In genomic region chr5:171384416-171384815, GRCh38 we compare ENCODE assay signal across 1 cellular context. TPM values are rescaled to one million over a fixed set of nuclear protein-coding genes. Genes with fewer than 3 reads are reported as not detected.
"Had no signal": no experiment of that assay in that cellular context is flagged by ENCODE, and none has a peak within 500 bp of the region (broad histone marks: within the 10 kb centered on the region; RNA-seq: fewer than 3 reads in every experiment).

No MANE protein-coding gene starts in this region.

RNA-seq across cellular contexts. Expression of gene FGF18, which starts 35.0 kb away (rescaled TPM):
- total RNA-seq: NCI-H460 had no signal
